8 cellular contexts compared by ENCODE assay signal in the genomic region with DNA sequence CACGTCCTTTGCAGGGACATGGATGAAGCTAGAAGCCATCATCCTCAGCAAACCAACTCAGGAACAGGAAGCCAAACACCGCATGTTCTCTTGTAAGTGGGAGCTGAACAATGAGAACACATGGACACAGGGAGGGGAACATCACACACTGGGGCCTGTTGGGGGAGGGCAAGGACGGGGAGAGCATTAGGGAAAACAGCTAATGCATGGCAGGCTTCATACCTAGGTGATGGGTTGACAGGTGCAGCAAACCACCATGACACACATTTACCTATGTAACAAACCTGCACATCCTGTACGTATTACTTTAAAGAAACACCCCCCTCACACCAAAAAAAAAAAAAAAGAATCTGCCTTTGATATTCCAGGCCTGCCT. TPM values are rescaled to one million over a fixed set of nuclear protein-coding genes. Genes with fewer than 3 reads are reported as not detected.
DNase-seq lines count a peak whose midpoint lies in the region; ATAC-seq and TF ChIP-seq lines count a peak whose summit lies in the region.
"Not testable (repeated sequence)": the region's sequence is repeated elsewhere in the genome, so short reads cannot be mapped to it uniquely, and the experiment has no call there.

No MANE protein-coding gene starts in this region.

- intact Hi-C loops in activated CD4-positive, alpha-beta memory T cell treated with anti-CD3 and anti-CD28 coated beads for 36 hours (cut with micrococcal nuclease): loop anchor here (2.0 kb wide), 1 partner anchor 72 kb away; no protein-coding TSS in a partner anchor

- not testable (repeated sequence) for H3K36me3 ChIP-seq in Karpas-422 (ENCODE audit: insufficient read depth, low read length); muscle layer of duodenum (ENCODE audit: control insufficient read depth in 1 of 2, insufficient read depth in 2 of 2, low read length in 2 of 2)

- peaks cover 27% of the 10 kb centered on the region for H3K4me1 Mint-ChIP-seq in activated CD4-positive, alpha-beta memory T cell treated with anti-CD3 and anti-CD28 coated beads for 36 hours (ENCODE audit: low read depth)

- H3K27me3 Mint-ChIP-seq in activated CD4-positive, alpha-beta memory T cell treated with anti-CD3 and anti-CD28 coated beads for 36 hours: not testable (repeated sequence)

- not testable (repeated sequence) for H3K79me2 ChIP-seq in Karpas-422 (ENCODE audit: low read length)

- H3K27ac Mint-ChIP-seq in activated CD4-positive, alpha-beta memory T cell treated with anti-CD3 and anti-CD28 coated beads for 36 hours: peak overlapping the region; percentile 82

- H3K36me3 Mint-ChIP-seq in activated CD4-positive, alpha-beta memory T cell treated with anti-CD3 and anti-CD28 coated beads for 36 hours: not testable (repeated sequence)

- not testable (repeated sequence) for H3K27me3 ChIP-seq in Karpas-422 (ENCODE audit: low read length); muscle layer of duodenum (ENCODE audit: low read depth, low read length)

- H3K27ac ChIP-seq in Karpas-422 (ENCODE audit: low read length) (peak overlapping the region; percentile 98), coronary artery (peak overlapping the region in 1 of 2 donors; percentile 71), muscle layer of duodenum (ENCODE audit: low read length) (peak overlapping the region; percentile 72), temporal lobe (ENCODE audit: low read depth, low read length) (peak overlapping the region; percentile 65)

- H3K4me3 Mint-ChIP-seq in activated CD4-positive, alpha-beta memory T cell treated with anti-CD3 and anti-CD28 coated beads for 36 hours: peak overlapping the region; percentile 67

- H3K4me2 ChIP-seq in Karpas-422 (ENCODE audit: low read depth, low read length, poor library complexity, severe bottlenecking): peak overlapping the region; percentile 75

- peak; percentile 19 for ATAC-seq in GM19452 (IDR thresholded peaks at IDR 0.05; ENCODE audit: unreplicated experiment)
- peak; percentile 8 for ATAC-seq in HG02870 (IDR thresholded peaks at IDR 0.05; ENCODE audit: unreplicated experiment)

- not testable (repeated sequence) for H3K9me2 ChIP-seq in Karpas-422 (replicated peaks; ENCODE audit: insufficient read depth, low read length)

- H4K20me1 ChIP-seq in Karpas-422 (ENCODE audit: insufficient read depth, low read depth, low read length): not testable (repeated sequence)

- DNase-seq in DMS153 (lab: John Stamatoyannopoulos, UW): peak; percentile 39
- DNase-seq in Karpas-422: peak; percentile 87
- not testable (repeated sequence) for DNase-seq in activated CD4-positive, alpha-beta memory T cell treated with anti-CD3 and anti-CD28 coated beads for 36 hours; coronary artery (ENCODE audit: low spot score)

- H3K4me3 ChIP-seq in Karpas-422 (ENCODE audit: low read length) (peak overlapping the region; percentile 51; the same call in 1 of the 2 replicates), coronary artery (peak overlapping the region; percentile 65), muscle layer of duodenum (ENCODE audit: low read depth in 1 of 2, low read length in 2 of 2) (peak overlapping the region in 1 of 2 donors; percentile 52)

- TF ChIP-seq CTCF in coronary artery (IDR thresholded peaks at IDR 0.05): not testable (repeated sequence)

- H3K9me3 Mint-ChIP-seq in activated CD4-positive, alpha-beta memory T cell treated with anti-CD3 and anti-CD28 coated beads for 36 hours: not testable (repeated sequence)

- H3K4me1 ChIP-seq in Karpas-422 (ENCODE audit: low read length) (peaks cover 98% of the 10 kb centered on the region), muscle layer of duodenum (ENCODE audit: control insufficient read depth in 1 of 2, insufficient read depth in 2 of 2, low read length in 2 of 2) (peaks cover 4 to 17% of the 10 kb centered on the region in 2 donors)

- CTCF ChIA-PET in activated CD4-positive, alpha-beta memory T cell treated with anti-CD3 and anti-CD28 coated beads for 36 hours (lab: Charles Lee): not testable (repeated sequence)

- H2AFZ ChIP-seq in Karpas-422 (ENCODE audit: low read length): not testable (repeated sequence)

- H3K9ac ChIP-seq in Karpas-422 (ENCODE audit: low read length): peak overlapping the region; percentile 78

- POLR2A ChIA-PET in activated CD4-positive, alpha-beta memory T cell treated with anti-CD3 and anti-CD28 coated beads for 36 hours (lab: Charles Lee): interaction anchor here (0.6 to 1.6 kb wide), 3 partner anchors 52 to 166 kb away, joined by 3 to 5 read pairs (median 5); no protein-coding TSS in a partner anchor

- not testable (repeated sequence) for H3K9me3 ChIP-seq in Karpas-422 (ENCODE audit: low read length); muscle layer of duodenum (ENCODE audit: control insufficient read depth in 1 of 2, low read length in 2 of 2)

RNA-seq across cellular contexts. Expression of gene ECHDC3, which starts 57.9 kb away (rescaled TPM):
- not detected in 2 replicates for total RNA-seq in Karpas-422 (2014; rRNA removed; shearing (Covaris generic); ENCODE audit: low replicate concordance)
- total RNA-seq in activated CD4-positive, alpha-beta memory T cell treated with anti-CD3 and anti-CD28 coated beads for 36 hours: 1 to 10 TPM in 1 of 2 experiments, under 1 TPM in 1; 0.76 to 1.4 TPM
- total RNA-seq in temporal lobe: 3.2 TPM
